Comparison of ENCODE assay signal across 24 cellular contexts in genomic region chr4:116469582-116469981, GRCh38.
DNase-seq lines count a peak whose midpoint lies in the region; ATAC-seq and TF ChIP-seq lines count a peak whose summit lies in the region.
"Had no signal": no experiment of that assay in that cellular context is flagged by ENCODE, and none has a peak within 500 bp of the region (broad histone marks: within the 10 kb centered on the region; RNA-seq: fewer than 3 reads in every experiment).

No MANE protein-coding gene starts in this region.

- H3K4me2 ChIP-seq in GM23338: no peak overlapping the region
- H3K4me2 ChIP-seq: KMS-11 had no signal

- H3K36me3 ChIP-seq in GM23338 (ENCODE audit: insufficient read depth): no peaks in the 10 kb centered on the region
- H3K36me3 ChIP-seq: adrenal gland, breast epithelium had no signal

- DNase-seq in GM23338 (ENCODE audit: low spot score) (no peak), NCI-H187 treated with DMSO at 0.1 percent for 48 hours (lab: John Stamatoyannopoulos, UW) (no peak), chondrocyte (ENCODE audit: low spot score) (no peak), NCI-H82 treated with DMSO at 0.1 percent for 48 hours (lab: John Stamatoyannopoulos, UW; ENCODE audit: unreplicated experiment) (no peak), NCI-H82 (lab: John Stamatoyannopoulos, UW) (no peak)
- DNase-seq: activated CD4-positive, alpha-beta T cell treated with anti-CD3 and anti-CD28 coated beads, Interleukin-2, amount 10 ng/mL, durations not matched to agents 7 days and 5 days; activated effector memory CD4-positive, alpha-beta T cell treated with anti-CD3 and anti-CD28 coated beads, Interleukin-2, amount 50 U/mL, for 16 hours; adrenal gland; foreskin fibroblast; hippocampal formation; mucosa of descending colon; MV-4-11; NCI-H1930; psoas muscle; stimulated activated naive CD8-positive, alpha-beta T cell treated with anti-CD3 and anti-CD28 coated beads, Interleukin-15, amount 100 ng/mL, for 72 hours had no signal

- ATAC-seq in GM18870 (IDR thresholded peaks at IDR 0.05; ENCODE audit: unreplicated experiment) (peak; percentile 60), GM23338 (no peak), HG03159 (IDR thresholded peaks at IDR 0.05; ENCODE audit: unreplicated experiment) (peak; percentile 79)
- ATAC-seq: mucosa of descending colon; psoas muscle; Right ventricle myocardium inferior; stimulated activated naive CD8-positive, alpha-beta T cell treated with anti-CD3 and anti-CD28 coated beads, Interleukin-15, amount 100 ng/mL, for 72 hours had no signal

- H4K20me1 ChIP-seq in GM23338 (replicated peaks; ENCODE audit: insufficient read depth): no peaks in the 10 kb centered on the region

- H3F3A ChIP-seq in GM23338 (replicated peaks; ENCODE audit: low read depth): no peaks in the 10 kb centered on the region

- H3K79me2 ChIP-seq in GM23338 (replicated peaks; ENCODE audit: insufficient read depth): no peaks in the 10 kb centered on the region

- H2AFZ ChIP-seq in GM23338: peak overlapping the region; percentile 81; the same call in 1 of the 2 replicates

- H3K9me3 Mint-ChIP-seq in GM23338 (no peaks in the 10 kb centered on the region), chondrocyte (ENCODE audit: low read depth) (no peaks in the 10 kb centered on the region)
- H3K9me3 Mint-ChIP-seq: activated CD4-positive, alpha-beta T cell treated with anti-CD3 and anti-CD28 coated beads, Interleukin-2, amount 10 ng/mL, durations not matched to agents 7 days and 5 days; dendritic cell treated with granulocyte-macrophage colony-stimulating factor and Interleukin-4, amounts not matched to agents 40 ng/mL and 50 ng/mL, for 4 days; type B pancreatic cell had no signal

- no peaks in the 10 kb centered on the region for H3K4me1 ChIP-seq in GM23338 (ENCODE audit: insufficient read depth)
- H3K4me1 ChIP-seq: adrenal gland, breast epithelium, psoas muscle had no signal

- no peak overlapping the region for H3K4me3 ChIP-seq in GM23338
- H3K4me3 ChIP-seq: adrenal gland, breast epithelium, mucosa of descending colon, psoas muscle had no signal

- H3K36me3 Mint-ChIP-seq in GM23338 (ENCODE audit: low read depth) (no peaks in the 10 kb centered on the region), chondrocyte (ENCODE audit: low read depth) (no peaks in the 10 kb centered on the region)
- H3K36me3 Mint-ChIP-seq: type B pancreatic cell had no signal

- H3K27ac ChIP-seq in GM23338 (ENCODE audit: low read depth): no peak overlapping the region
- H3K27ac ChIP-seq: adrenal gland, breast epithelium, epithelial cell of prostate, KMS-11, psoas muscle had no signal

- TF ChIP-seq CTCF in GM23338 (conservative IDR thresholded peaks at IDR 0.05; ENCODE audit: low read depth in 2 of 2) (no peak), chondrocyte (IDR thresholded peaks at IDR 0.05) (no peak)

- H3K4me1 Mint-ChIP-seq in GM23338: peaks cover 10% of the 10 kb centered on the region; the same call in 1 of the 3 replicates
- no peaks in the 10 kb centered on the region for H3K4me1 Mint-ChIP-seq in chondrocyte (ENCODE audit: low read depth)
- H3K4me1 Mint-ChIP-seq: activated CD4-positive, alpha-beta T cell treated with anti-CD3 and anti-CD28 coated beads, Interleukin-2, amount 10 ng/mL, durations not matched to agents 7 days and 5 days; B cell; stimulated activated naive CD8-positive, alpha-beta T cell treated with anti-CD3 and anti-CD28 coated beads, Interleukin-15, amount 100 ng/mL, for 72 hours had no signal

- H3K27me3 Mint-ChIP-seq in GM23338 (ENCODE audit: insufficient read depth, low read depth, poor library complexity) (no peaks in the 10 kb centered on the region), chondrocyte (ENCODE audit: low read depth) (peaks cover 26% of the 10 kb centered on the region)
- H3K27me3 Mint-ChIP-seq: activated CD4-positive, alpha-beta T cell treated with anti-CD3 and anti-CD28 coated beads, Interleukin-2, amount 10 ng/mL, durations not matched to agents 7 days and 5 days; B cell; dendritic cell treated with granulocyte-macrophage colony-stimulating factor and Interleukin-4, amounts not matched to agents 40 ng/mL and 50 ng/mL, for 4 days; stimulated activated naive CD8-positive, alpha-beta T cell treated with anti-CD3 and anti-CD28 coated beads, Interleukin-15, amount 100 ng/mL, for 72 hours; type B pancreatic cell had no signal

- H3K9me2 ChIP-seq in GM23338 (ENCODE audit: insufficient read depth): no peaks in the 10 kb centered on the region

- H3K27ac Mint-ChIP-seq in GM23338 (no peak overlapping the region), chondrocyte (ENCODE audit: unreplicated experiment) (no peak overlapping the region)
- H3K27ac Mint-ChIP-seq: activated CD4-positive, alpha-beta T cell treated with anti-CD3 and anti-CD28 coated beads, Interleukin-2, amount 10 ng/mL, durations not matched to agents 7 days and 5 days; B cell; dendritic cell treated with granulocyte-macrophage colony-stimulating factor and Interleukin-4, amounts not matched to agents 40 ng/mL and 50 ng/mL, for 4 days; stimulated activated naive CD8-positive, alpha-beta T cell treated with anti-CD3 and anti-CD28 coated beads, Interleukin-15, amount 100 ng/mL, for 72 hours; type B pancreatic cell had no signal

- H3K4me3 Mint-ChIP-seq in GM23338 (no peak overlapping the region), chondrocyte (ENCODE audit: unreplicated experiment) (no peak overlapping the region)
- H3K4me3 Mint-ChIP-seq: activated CD4-positive, alpha-beta T cell treated with anti-CD3 and anti-CD28 coated beads, Interleukin-2, amount 10 ng/mL, durations not matched to agents 7 days and 5 days; B cell; dendritic cell treated with granulocyte-macrophage colony-stimulating factor and Interleukin-4, amounts not matched to agents 40 ng/mL and 50 ng/mL, for 4 days; stimulated activated naive CD8-positive, alpha-beta T cell treated with anti-CD3 and anti-CD28 coated beads, Interleukin-15, amount 100 ng/mL, for 72 hours; type B pancreatic cell had no signal

- no peaks in the 10 kb centered on the region for H3K27me3 ChIP-seq in GM23338 (ENCODE audit: insufficient read depth)
- H3K27me3 ChIP-seq: adrenal gland, breast epithelium had no signal

TF ChIP-seq in GM23338, 12 proteins besides CTCF, POLR2A, EP300 and RAD21 (continues in another document):
- TF ChIP-seq ZNF114 (CRISPR knock-in tag; IDR thresholded peaks at IDR 0.05): no peak
- no peak for TF ChIP-seq POLR2AphosphoS5 (IDR thresholded peaks at IDR 0.05; ENCODE audit: low read depth)
- TF ChIP-seq ETS1 (IDR thresholded peaks at IDR 0.05): no peak
- TF ChIP-seq CREB1 (CRISPR knock-in tag; IDR thresholded peaks at IDR 0.05; ENCODE audit: low read depth): no peak
